Comparison of ENCODE assay signal across 36 cellular contexts in genomic region chr20:46286977-46287376, GRCh38. TPM values are rescaled to one million over a fixed set of nuclear protein-coding genes. Genes with fewer than 3 reads are reported as not detected.
"Had no signal": no experiment of that assay in that cellular context is flagged by ENCODE, and none has a peak within 500 bp of the region (broad histone marks: within the 10 kb centered on the region; RNA-seq: fewer than 3 reads in every experiment).

No MANE protein-coding gene starts in this region.

- FAIRE-seq: astrocyte, bronchial epithelial cell had no signal

- H3K36me3 ChIP-seq: adrenal gland, ascending aorta, brain microvascular endothelial cell, breast epithelium, cardiac muscle cell had no signal

- H3K4me3 ChIP-seq: adrenal gland, ascending aorta, body of pancreas, breast epithelium, cardiac muscle cell had no signal

- H3K27ac ChIP-seq: adrenal gland, ascending aorta, body of pancreas, brain microvascular endothelial cell, breast epithelium, cardiac muscle cell had no signal

- H3K27me3 ChIP-seq: ascending aorta, brain microvascular endothelial cell, cardiac muscle cell had no signal

- DNase-seq: activated effector memory CD4-positive, alpha-beta T cell treated with anti-CD3 and anti-CD28 coated beads, Interleukin-2, amount 50 U/mL, for 16 hours; activated effector memory CD4-positive, alpha-beta T cell treated with Interleukin-2 at 50 U/mL for 16 hours; activated gamma-delta T cell; activated gamma-delta T cell treated with Interleukin-2 at 50 U/mL for 16 hours; activated naive CD4-positive, alpha-beta T cell; activated naive CD4-positive, alpha-beta T cell treated with anti-CD3 and anti-CD28 coated beads for 36 hours; activated naive CD4-positive, alpha-beta T cell treated with anti-CD3 and anti-CD28 coated beads, Interleukin-2, amount 10 ng/mL, durations not matched to agents 7 days and 5 days; activated naive CD4-positive, alpha-beta T cell treated with anti-CD3 and anti-CD28 coated beads, Interleukin-2, amount 50 U/mL, for 16 hours; activated naive CD4-positive, alpha-beta T cell treated with Interleukin-2 at 50 U/mL for 16 hours; activated naive CD8-positive, alpha-beta T cell treated with anti-CD3 and anti-CD28 coated beads for 36 hours; activated naive CD8-positive, alpha-beta T cell treated with anti-CD3 and anti-CD28 coated beads, Interleukin-2, amount 10 ng/mL, durations not matched to agents 7 days and 5 days; activated naive CD8-positive, alpha-beta T cell treated with anti-CD3 and anti-CD28 coated beads, Interleukin-2, amount 50 U/mL, for 24 hours; activated T-cell treated with anti-CD3 and anti-CD28 coated beads, Interleukin-2, amount 50 U/mL, for 1 hour; activated T-cell treated with anti-CD3 and anti-CD28 coated beads, Interleukin-2, amount 50 U/mL, for 24 hours; activated T-cell treated with anti-CD3 and anti-CD28 coated beads, Interleukin-2, amount 50 U/mL, for 4 hours; activated T-cell treated with anti-CD3 and anti-CD28 coated beads, Interleukin-2, amount 50 U/mL, for 48 hours; activated T-cell treated with anti-CD3 and anti-CD28 coated beads, Interleukin-2, amount 50 U/mL, for 72 hours; adrenal gland; amniotic stem cell; amygdala; anterior cingulate cortex; aorta; body of pancreas; brain microvascular endothelial cell; central memory CD4-positive, alpha-beta T cell; cerebellar nuclear complex had no signal

- ATAC-seq: activated naive CD4-positive, alpha-beta T cell treated with anti-CD3 and anti-CD28 coated beads, Interleukin-2, amount 50 U/mL, for 72 hours; activated naive CD8-positive, alpha-beta T cell treated with anti-CD3 and anti-CD28 coated beads, Interleukin-2, amount 50 U/mL, for 24 hours; activated T-cell treated with anti-CD3 and anti-CD28 coated beads, Interleukin-2, amount 50 U/mL, for 4 hours; activated T-cell treated with anti-CD3 and anti-CD28 coated beads, Interleukin-2, amount 50 U/mL, for 72 hours; activated T-helper 17 cell treated with anti-CD3 and anti-CD28 coated beads, Interleukin-2, amount 50 U/mL, for 72 hours; body of pancreas had no signal

- H3K4me1 ChIP-seq: adrenal gland, ascending aorta, body of pancreas, breast epithelium had no signal

- H3K9me3 ChIP-seq: adrenal gland, ascending aorta, body of pancreas, breast epithelium had no signal

RNA-seq across cellular contexts. Expression of gene CDH22, which starts 21.3 kb away (rescaled TPM):
- total RNA-seq: activated naive CD8-positive, alpha-beta T cell treated with anti-CD3 and anti-CD28 coated beads, Interleukin-2, amount 10 ng/mL, durations not matched to agents 7 days and 5 days; activated T-cell treated with anti-CD3 and anti-CD28 coated beads, Interleukin-2, amount 50 U/mL, for 4 hours; activated T-cell treated with anti-CD3 and anti-CD28 coated beads, Interleukin-2, amount 50 U/mL, for 72 hours; activated T-helper 1 cell treated with anti-CD3 and anti-CD28 coated beads, Interleukin-12 subunit alpha, Interleukin-12 subunit beta, Interleukin-2, Interleukin-4 antibody, amounts not matched to agents 30 ng/mL and 10 ng/mL and 1 ng/mL, durations not matched to agents 14 hours and 24 hours and 36 hours; activated T-helper 17 cell treated with anti-CD3 and anti-CD28 coated beads, Interleukin-2, amount 50 U/mL, for 72 hours; activated T-helper 2 cell treated with anti-CD3 and anti-CD28 coated beads, Interferon-gamma antibody, Interleukin-2, Interleukin-4, amounts not matched to agents 10 μg/mL and 5 μg/mL and 100 μg/mL, durations not matched to agents 14 hours and 24 hours and 36 hours; aorta; ascending aorta; astrocyte; bronchial epithelial cell; cardiac muscle cell; chondrocyte had no signal
- polyA plus RNA-seq: aorta, cardiac muscle cell had no signal
